Comparison of ENCODE assay signal across 16 cellular contexts in the genomic region with DNA sequence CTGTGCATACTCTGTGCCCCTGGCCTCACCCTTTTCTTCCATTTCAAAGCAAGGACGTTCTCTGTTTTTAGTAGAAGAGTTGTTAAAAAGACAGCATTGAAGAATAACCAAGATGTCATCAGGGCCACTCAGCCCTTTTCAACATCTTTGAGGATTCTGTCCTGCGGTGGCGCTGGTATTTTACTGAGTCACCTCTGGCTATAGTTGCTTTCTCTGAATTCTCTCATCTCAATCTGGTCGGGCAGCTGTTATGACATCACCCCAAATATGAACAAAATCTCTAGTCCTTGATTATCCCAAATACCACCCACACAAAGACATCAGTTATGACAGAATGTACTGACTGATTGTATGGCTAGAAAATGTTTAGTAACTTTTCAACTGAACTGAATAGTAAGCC.
DNase-seq lines count a peak whose midpoint lies in the region; ATAC-seq and TF ChIP-seq lines count a peak whose summit lies in the region.
"Had no signal": no experiment of that assay in that cellular context is flagged by ENCODE, and none has a peak within 500 bp of the region (broad histone marks: within the 10 kb centered on the region; RNA-seq: fewer than 3 reads in every experiment).

No MANE protein-coding gene starts in this region.

- H3K36me3 ChIP-seq in stomach, result no peaks in the 10 kb centered on the region
- H3K36me3 ChIP-seq: BLaER1, heart left ventricle had no signal

- H3K4me1 Mint-ChIP-seq in chondrocyte (ENCODE audit: low read depth), result peaks cover 26% of the 10 kb centered on the region
- H3K4me1 Mint-ChIP-seq in progenitor cell of endocrine pancreas (ENCODE audit: low read depth), result no peaks in the 10 kb centered on the region
- H3K4me1 Mint-ChIP-seq: stimulated activated memory B cell treated with anti-CD40 and anti-IgM and Interleukin-4, amounts not matched to agents 10 μg/mL and 1 μg/mL and 100 μg/mL, for 72 hours had no signal

- H3K27ac Mint-ChIP-seq in chondrocyte (ENCODE audit: unreplicated experiment), result peak overlapping the region; percentile 32
- no peak overlapping the region for H3K27ac Mint-ChIP-seq in progenitor cell of endocrine pancreas
- H3K27ac Mint-ChIP-seq: activated naive CD8-positive, alpha-beta T cell; stimulated activated memory B cell treated with anti-CD40 and anti-IgM and Interleukin-4, amounts not matched to agents 10 μg/mL and 1 μg/mL and 100 μg/mL, for 72 hours had no signal

- peaks cover 2% of the 10 kb centered on the region for H3K27me3 Mint-ChIP-seq in chondrocyte (ENCODE audit: low read depth)
- H3K27me3 Mint-ChIP-seq in progenitor cell of endocrine pancreas, result no peaks in the 10 kb centered on the region
- H3K27me3 Mint-ChIP-seq: activated naive CD8-positive, alpha-beta T cell; stimulated activated memory B cell treated with anti-CD40 and anti-IgM and Interleukin-4, amounts not matched to agents 10 μg/mL and 1 μg/mL and 100 μg/mL, for 72 hours had no signal

- TF ChIP-seq EP300 in stomach (IDR thresholded peaks at IDR 0.05), result no peak

- H3K4me3 Mint-ChIP-seq in chondrocyte (ENCODE audit: unreplicated experiment) (no peak overlapping the region), progenitor cell of endocrine pancreas (ENCODE audit: low read depth) (no peak overlapping the region)
- H3K4me3 Mint-ChIP-seq: activated naive CD8-positive, alpha-beta T cell; stimulated activated memory B cell treated with anti-CD40 and anti-IgM and Interleukin-4, amounts not matched to agents 10 μg/mL and 1 μg/mL and 100 μg/mL, for 72 hours had no signal

- H3K36me3 Mint-ChIP-seq in chondrocyte (ENCODE audit: low read depth), result peaks cover 5% of the 10 kb centered on the region
- H3K36me3 Mint-ChIP-seq in progenitor cell of endocrine pancreas (ENCODE audit: insufficient read depth), result peaks cover 2% of the 10 kb centered on the region
- H3K36me3 Mint-ChIP-seq: activated naive CD8-positive, alpha-beta T cell; stimulated activated memory B cell treated with anti-CD40 and anti-IgM and Interleukin-4, amounts not matched to agents 10 μg/mL and 1 μg/mL and 100 μg/mL, for 72 hours had no signal

- no peak for TF ChIP-seq POLR2A in stomach (IDR thresholded peaks at IDR 0.05)

- no peak for ATAC-seq in GM19452 (IDR thresholded peaks at IDR 0.05; ENCODE audit: unreplicated experiment)
- ATAC-seq: stimulated activated memory B cell treated with anti-CD40 and anti-IgM and Interleukin-4, amounts not matched to agents 10 μg/mL and 1 μg/mL and 100 μg/mL, for 72 hours had no signal

- H3K9me3 Mint-ChIP-seq in chondrocyte (ENCODE audit: low read depth) (peaks cover 12% of the 10 kb centered on the region), progenitor cell of endocrine pancreas (ENCODE audit: low read depth) (peaks cover 19% of the 10 kb centered on the region)

- WGBS in stomach, 5 donors, result 65 to 69% (median 67%) methylated on average over 4 of the region's 4 CpGs

- intact Hi-C loops in stomach (cut with DNase I; ENCODE audit: low total_unique reads), result no loop called here

- no peaks in the 10 kb centered on the region for H3K4me1 ChIP-seq in stomach
- H3K4me1 ChIP-seq: BLaER1, heart left ventricle had no signal

- TF ChIP-seq CTCF in chondrocyte (IDR thresholded peaks at IDR 0.05), result no peak
- no peak for TF ChIP-seq CTCF in stomach (IDR thresholded peaks at IDR 0.05)
- TF ChIP-seq CTCF in progenitor cell of endocrine pancreas (IDR thresholded peaks at IDR 0.05; ENCODE audit: unreplicated experiment), result no peak

- H3K4me3 ChIP-seq in stomach, result no peak overlapping the region
- H3K4me3 ChIP-seq: BLaER1, heart left ventricle had no signal

- no peak overlapping the region for H3K27ac ChIP-seq in stomach
- H3K27ac ChIP-seq: BLaER1, heart left ventricle, HL-60 had no signal

- no peaks in the 10 kb centered on the region for H3K9me3 ChIP-seq in stomach
- H3K9me3 ChIP-seq: BLaER1, heart left ventricle had no signal

- no peaks in the 10 kb centered on the region for H3K27me3 ChIP-seq in stomach
- H3K27me3 ChIP-seq: BLaER1, heart left ventricle had no signal

- DNase-seq in AG20443 (ENCODE audit: low spot score), result peak; percentile 83
- DNase-seq in LHCN-M2 (ENCODE audit: low read depth), result peak; percentile 94
- DNase-seq in chondrocyte (ENCODE audit: low spot score), result no peak
- peak; percentile 84 for DNase-seq in myocyte (ENCODE audit: low read depth)
- DNase-seq in stomach, result no peak
- DNase-seq in progenitor cell of endocrine pancreas (ENCODE audit: low spot score, unreplicated experiment), result no peak
- no peak for DNase-seq in retina
- DNase-seq: GDM1; heart left ventricle; posterior cingulate gyrus; stimulated activated CD4-positive, alpha-beta T cell treated with anti-CD3 and anti-CD28 coated beads, Interleukin-1b, Interleukin-23, amount 100 ng/mL, for 48 hours had no signal

Comparison
In these comparisons a context has a peak if more than half of its experiments do, and no peak if none do; other contexts are left out.
1. DNase-seq: peak in AG20443 (single experiment), LHCN-M2 (single experiment) and myocyte (single experiment); none in chondrocyte (single experiment), stomach (single experiment), progenitor cell of endocrine pancreas (single experiment) and retina (single experiment).